ENCODE assay signal across 9 cellular contexts in genomic region chr4:186701273-186701672, GRCh38. TPM values are rescaled to one million over a fixed set of nuclear protein-coding genes. Genes with fewer than 3 reads are reported as not detected.
DNase-seq lines count a peak whose midpoint lies in the region; TF ChIP-seq lines count a peak whose summit lies in the region.
"Had no signal": no experiment of that assay in that cellular context is flagged by ENCODE, and none has a peak within 500 bp of the region (broad histone marks: within the 10 kb centered on the region; RNA-seq: fewer than 3 reads in every experiment).

No MANE protein-coding gene starts in this region.

- H3K4me3 ChIP-seq in left ventricle myocardium inferior = peak overlapping the region; percentile 42

- H3K36me3 ChIP-seq in left ventricle myocardium inferior = peaks cover under 1% of the 10 kb centered on the region

- no peak for TF ChIP-seq CTCF in left ventricle myocardium inferior (IDR thresholded peaks at IDR 0.05; ENCODE audit: borderline replicate concordance)

- peak; percentile 63 for DNase-seq in G401 (ENCODE audit: low spot score)
- peak; percentile 53 for DNase-seq in amniotic epithelial cell (ENCODE audit: low read depth)
- DNase-seq in left ventricle myocardium inferior = peak; percentile 38
- peak; percentile 79 for DNase-seq in posterior vena cava (ENCODE audit: low spot score)
- DNase-seq in activated CD4-positive, alpha-beta T cell treated with anti-CD3 and anti-CD28 coated beads for 48 hours = no peak
- DNase-seq in NCI-H2081 (lab: John Stamatoyannopoulos, UW) = no peak
- DNase-seq in UCSD-AML1 (lab: John Stamatoyannopoulos, UW; ENCODE audit: unreplicated experiment) = no peak
- DNase-seq in NOMO-1 treated with dmso at 0.1 percent for 144 hours (lab: John Stamatoyannopoulos, UW; ENCODE audit: unreplicated experiment) = no peak
- DNase-seq: NCI-H2171 treated with DMSO at 0.1 percent for 48 hours had no signal

- in situ Hi-C loops in G401 (cut with HindIII; ENCODE audit: low sequenced_read_pairs) = no loop called here

- intact Hi-C loops in left ventricle myocardium inferior (cut with micrococcal nuclease) = no loop called here
- intact Hi-C loops in posterior vena cava (cut with DNase I) = no loop called here

- peaks cover 77% of the 10 kb centered on the region for H3K4me1 ChIP-seq in left ventricle myocardium inferior

- H3K27ac ChIP-seq in left ventricle myocardium inferior (replicated peaks) = peak overlapping the region; percentile 86

- no peaks in the 10 kb centered on the region for H3K27me3 ChIP-seq in left ventricle myocardium inferior (ENCODE audit: low read depth)

- H3K9me3 ChIP-seq in left ventricle myocardium inferior (replicated peaks) = no peaks in the 10 kb centered on the region

RNA-seq across cellular contexts. Expression of gene FAT1, which starts 22.4 kb away (rescaled TPM):
- 13.6 and 49.5 TPM in 2 replicates for total RNA-seq in G401 (2014; rRNA removed; shearing (Covaris generic))
- 59.1 TPM for total RNA-seq in left ventricle myocardium inferior
- total RNA-seq in posterior vena cava = 10 to 100 TPM; 75.5 to 85.9 TPM

Comparison
In these comparisons a context has a peak if more than half of its experiments do, and no peak if none do; other contexts are left out.
1. DNase-seq: peak in G401 (single experiment), amniotic epithelial cell (single experiment), left ventricle myocardium inferior (single experiment) and posterior vena cava (single experiment); none in activated CD4-positive, alpha-beta T cell treated with anti-CD3 and anti-CD28 coated beads for 48 hours (single experiment), NCI-H2081 (0 of 2), UCSD-AML1 (single experiment) and NOMO-1 treated with dmso at 0.1 percent for 144 hours (single experiment).